ENCODE assay signal across 27 cellular contexts in the genomic region with DNA sequence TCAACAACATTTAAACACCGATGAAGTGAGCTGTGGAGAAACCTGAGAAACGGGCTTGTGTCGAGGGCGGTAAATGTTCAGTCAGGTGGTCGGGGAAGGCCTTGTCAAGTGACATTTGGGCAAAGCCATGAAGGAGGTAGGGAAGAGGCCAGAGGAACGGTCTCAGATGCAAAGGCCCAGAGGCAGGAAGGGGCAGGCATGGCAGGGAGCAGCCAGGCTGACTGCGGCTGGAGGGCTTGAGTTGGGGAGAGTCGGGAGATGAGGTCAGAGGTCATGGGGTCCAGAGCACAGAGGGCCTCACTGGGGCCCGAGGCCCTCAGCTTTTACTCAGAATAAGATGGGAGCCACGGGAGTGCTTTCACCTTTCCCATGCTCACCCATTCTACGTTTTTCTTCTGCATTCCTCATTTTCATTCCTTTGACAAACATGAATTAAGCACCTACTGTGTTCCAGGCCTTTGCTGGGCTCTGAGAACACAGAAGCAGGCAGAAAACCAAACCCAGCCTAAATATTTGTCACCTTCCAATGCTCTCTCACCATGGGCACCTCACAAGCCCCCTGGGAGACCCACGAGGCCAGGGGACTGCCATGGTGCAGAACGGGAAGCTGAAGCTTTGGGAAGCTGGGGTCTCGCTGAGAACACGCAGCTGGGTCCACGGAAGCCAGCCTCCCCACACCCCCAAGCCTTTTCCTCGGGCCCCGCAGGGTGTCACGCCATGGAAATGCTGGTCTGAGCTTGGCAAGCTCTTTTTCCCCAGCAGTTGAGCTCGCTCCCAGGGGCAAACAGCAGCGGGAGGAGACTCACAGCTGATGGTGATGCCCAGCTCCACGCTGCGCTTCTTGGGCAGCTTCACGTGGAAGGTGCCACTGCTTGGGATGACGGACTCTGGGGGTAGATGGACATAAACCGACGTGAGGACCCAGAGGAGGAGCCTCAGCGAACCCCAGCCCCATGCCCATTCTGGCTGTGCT. TPM values are rescaled to one million over a fixed set of nuclear protein-coding genes. Genes with fewer than 3 reads are reported as not detected.
DNase-seq lines count a peak whose midpoint lies in the region; ATAC-seq, FAIRE-seq and TF ChIP-seq lines count a peak whose summit lies in the region.
"Had no signal": no experiment of that assay in that cellular context is flagged by ENCODE, and none has a peak within 500 bp of the region (broad histone marks: within the 10 kb centered on the region; RNA-seq: fewer than 3 reads in every experiment).

No MANE protein-coding gene starts in this region.

- no peak overlapping the region for H3K56ac ChIP-seq in H1 (replicated peaks; ENCODE audit: insufficient read length, low read depth, low read length)

- H2BK20ac ChIP-seq in H1 (ENCODE audit: low read length) = no peak overlapping the region

- H3K79me2 ChIP-seq in H1 (ENCODE audit: control insufficient read depth in 1 of 2, insufficient read depth in 2 of 2, low read length in 2 of 2) (no peaks in the 10 kb centered on the region), MM.1S (ENCODE audit: low read length) (no peaks in the 10 kb centered on the region)

- no peaks in the 10 kb centered on the region for H3K79me1 ChIP-seq in H1 (ENCODE audit: low read depth, low read length)

- no peak for TF ChIP-seq RAD21 in H1 (IDR thresholded peaks at IDR 0.05 in 1 of 2, conservative IDR thresholded peaks at IDR 0.05 in 1 of 2; ENCODE audit: low read depth in 2 of 2, low read length in 2 of 2)

- ATAC-seq in psoas muscle (no peak), HG03139 (IDR thresholded peaks at IDR 0.05; ENCODE audit: unreplicated experiment) (no peak)
- ATAC-seq: CD8-positive, alpha-beta T cell; GM12878 had no signal

- H3K27ac ChIP-seq in HEK293 (ENCODE audit: extremely low read depth, low read depth, low read length) (no peak overlapping the region), H1 (ENCODE audit: low read depth, low read length) (no peak overlapping the region), psoas muscle (peak overlapping the region; percentile 41), MM.1S (ENCODE audit: low read length) (no peak overlapping the region)
- H3K27ac ChIP-seq: dorsolateral prefrontal cortex, prostate gland, transverse colon had no signal

- no peaks in the 10 kb centered on the region for H3K9me3 ChIP-seq in HEK293 (ENCODE audit: control insufficient read depth, insufficient read depth, low read depth, low read length)
- no peaks in the 10 kb centered on the region for H3K9me3 ChIP-seq in H1 (ENCODE audit: insufficient read depth in 2 of 2, low read depth in 1 of 2, low read length in 1 of 2)
- no peaks in the 10 kb centered on the region for H3K9me3 ChIP-seq in psoas muscle
- no peaks in the 10 kb centered on the region for H3K9me3 ChIP-seq in MM.1S (replicated peaks; ENCODE audit: insufficient read depth, low read length)
- H3K9me3 ChIP-seq: prostate gland, transverse colon had no signal

- no peak overlapping the region for H2AK5ac ChIP-seq in H1 (ENCODE audit: low read depth, low read length)

- H3K4me2 ChIP-seq in H1 (ENCODE audit: insufficient read depth in 1 of 2, low read depth in 2 of 2, low read length in 2 of 2) (no peak overlapping the region), MM.1S (ENCODE audit: low read depth, low read length) (no peak overlapping the region)
- H3K4me2 ChIP-seq: smooth muscle cell had no signal

- H3K4ac ChIP-seq in H1 (replicated peaks; ENCODE audit: insufficient read length, low read depth, low read length) = no peak overlapping the region

- no peak overlapping the region for H4K8ac ChIP-seq in H1 (ENCODE audit: extremely low read depth, insufficient read depth, low read length)

- H3K23me2 ChIP-seq in H1 (ENCODE audit: low read depth, low read length) = no peaks in the 10 kb centered on the region

- TF ChIP-seq CTCF in HEK293 (tag by site-specific recombination; IDR thresholded peaks at IDR 0.05) (no peak), H1 (IDR thresholded peaks at IDR 0.05; ENCODE audit: control extremely low read depth in 1 of 3, insufficient read depth in 1 of 3, low read depth in 1 of 3, low read length in 3 of 3) (no peak), psoas muscle (IDR thresholded peaks at IDR 0.05) (no peak), MM.1S (IDR thresholded peaks at IDR 0.05; ENCODE audit: low read length) (no peak)

- CTCF ChIA-PET in HEK293 (lab: Yijun Ruan, JAX) (interaction anchor here (0.7 to 3.4 kb wide), 2 partner anchors 37 to 859 kb away, joined by 3 to 17 read pairs; no protein-coding TSS in a partner anchor), H1 (lab: Charles Lee; ENCODE audit: partially characterized antibody) (interaction anchor here (0.9 to 11.6 kb wide), 14 partner anchors 8 to 309 kb away, joined by 3 to 280 read pairs (median 5); no protein-coding TSS in a partner anchor)

- 0 out of 2 replicates have a peak overlapping the region, but pooled peaks have one; percentile 22 for H2BK15ac ChIP-seq in H1 (ENCODE audit: low read length)

- H3K18ac ChIP-seq in H1 (ENCODE audit: extremely low read depth, low read length) = no peak overlapping the region

- H3K4me3 ChIP-seq in HEK293 (ENCODE audit: low read depth, low read length) = no peak overlapping the region
- no peak overlapping the region for H3K4me3 ChIP-seq in H1 (ENCODE audit: extremely low read depth in 1 of 4, insufficient read depth in 2 of 4, low read depth in 3 of 4, low read length in 4 of 4)
- no peak overlapping the region for H3K4me3 ChIP-seq in psoas muscle
- no peak overlapping the region for H3K4me3 ChIP-seq in MM.1S (ENCODE audit: low read length)
- H3K4me3 ChIP-seq: dorsolateral prefrontal cortex, GM12878, prostate gland, smooth muscle cell, transverse colon had no signal

- TF ChIP-seq EP300 in H1 (IDR thresholded peaks at IDR 0.05; ENCODE audit: borderline replicate concordance in 1 of 2, low read depth in 2 of 2, low read length in 2 of 2) = no peak

- no peak overlapping the region for H3K14ac ChIP-seq in H1 (ENCODE audit: insufficient read length)

- no peak overlapping the region for H4K91ac ChIP-seq in H1 (replicated peaks; ENCODE audit: insufficient read length, low read length)

- DNase-seq in activated T-cell treated with anti-CD3 and anti-CD28 coated beads, Interleukin-2, amount 50 U/mL, for 1 hour = peak; percentile 7
- no peak for DNase-seq in activated T-cell treated with anti-CD3 and anti-CD28 coated beads, Interleukin-2, amount 50 U/mL, for 48 hours
- DNase-seq in H1 (ENCODE audit: low read depth in 1 of 2, low spot score in 2 of 2) (no peak), psoas muscle (peak in 1 of 2 donors; percentile 31), MM.1S (no peak), GM19240 (ENCODE audit: insufficient read length, low spot score) (no peak)
- DNase-seq: activated CD8-positive, alpha-beta memory T cell treated with anti-CD3 and anti-CD28 coated beads, Interleukin-2, amount 50 U/mL, for 4 hours; activated gamma-delta T cell; CD8-positive, alpha-beta T cell; cerebellar nuclear complex; EL; kidney; NCI-H1048; NCI-H1694 treated with DMSO at 0.1 percent for 48 hours; NCI-H2171; NCI-H526; SHP77; stimulated activated CD4-positive, alpha-beta T cell treated with anti-CD3 and anti-CD28 coated beads, Interleukin-2, amount 100 ng/mL, for 24 hours; transverse colon had no signal

- WGBS in H1 (ENCODE audit: extremely low coverage in 1 of 2, insufficient coverage in 1 of 2, insufficient read length in 1 of 2, insufficient replicate concordance in 2 of 2, low coverage in 1 of 2, low lambda C conversion rate in 2 of 2, missing lambda C conversion rate in 1 of 2), 2 experiments = 90% methylated on average over 28 of the region's 28 CpGs; no CpG with 5 or more reads in 1 of the 2 experiments
- 65 to 73% (median 66%) methylated on average over 28 of the region's 28 CpGs for WGBS in psoas muscle, 3 donors

- H3K36me3 ChIP-seq in HEK293 (ENCODE audit: control insufficient read depth in 2 of 2, insufficient read depth in 1 of 2, low read length in 2 of 2) (no peaks in the 10 kb centered on the region), H1 (ENCODE audit: control insufficient read depth in 2 of 4, insufficient read depth in 4 of 4, low read length in 3 of 4) (no peaks in the 10 kb centered on the region), psoas muscle (ENCODE audit: insufficient read depth in 1 of 2, low read depth in 1 of 2) (peaks cover 0 to 60% of the 10 kb centered on the region in 2 donors), MM.1S (replicated peaks; ENCODE audit: insufficient read depth, low read length) (no peaks in the 10 kb centered on the region)
- H3K36me3 ChIP-seq: prostate gland, transverse colon had no signal

- H3K4me1 ChIP-seq in HEK293 (ENCODE audit: control insufficient read depth, insufficient read depth, low read length) (no peaks in the 10 kb centered on the region), H1 (replicated peaks in 1 of 4; ENCODE audit: control insufficient read depth in 3 of 4, insufficient read depth in 4 of 4, low read length in 3 of 4) (peaks cover 0 to 8% (median 5%) of the 10 kb centered on the region in 4 experiments; a peak in 4 of 7 replicates), psoas muscle (peaks cover 4% of the 10 kb centered on the region), MM.1S (ENCODE audit: low read length) (no peaks in the 10 kb centered on the region)
- H3K4me1 ChIP-seq: prostate gland, transverse colon had no signal

- no peak overlapping the region for H2AFZ ChIP-seq in H1 (ENCODE audit: low read length)
- no peak overlapping the region for H2AFZ ChIP-seq in MM.1S (ENCODE audit: low read length)

- no peaks in the 10 kb centered on the region for H3F3A ChIP-seq in MM.1S (ENCODE audit: insufficient read depth, low read length)

- H2BK5ac ChIP-seq in H1 (ENCODE audit: low read depth, low read length) = 0 out of 2 replicates have a peak overlapping the region, but pooled peaks have one; percentile 19

- FAIRE-seq in H1 (lab: Jason Lieb, UNC) = no peak
- FAIRE-seq: endothelial cell of umbilical vein, GM12878, kidney had no signal

- intact Hi-C loops in psoas muscle (cut with DNase I) = no loop called here

- TF ChIP-seq POLR2A in H1 (IDR thresholded peaks at IDR 0.05; ENCODE audit: control extremely low read depth in 1 of 2, low read depth in 2 of 2, low read length in 2 of 2) = no peak

- POLR2A ChIA-PET in HEK293 (lab: Yijun Ruan, JAX) = no interaction called here
- POLR2A ChIA-PET in H1 (lab: Charles Lee; ENCODE audit: partially characterized antibody) = interaction anchor here (1.1 to 1.5 kb wide), 2 partner anchors 15 to 18 kb away, joined by 3 to 4 read pairs; no protein-coding TSS in a partner anchor

- no peaks in the 10 kb centered on the region for H3K9me2 ChIP-seq in MM.1S (replicated peaks; ENCODE audit: insufficient read depth, low read length)

- no peak overlapping the region for H3K23ac ChIP-seq in H1 (ENCODE audit: insufficient read length)

- no peak overlapping the region for H2BK120ac ChIP-seq in H1 (replicated peaks; ENCODE audit: low read depth, low read length)

- no peaks in the 10 kb centered on the region for H4K20me1 ChIP-seq in H1 (replicated peaks in 1 of 2; ENCODE audit: control insufficient read depth in 1 of 2, insufficient read depth in 2 of 2, low read length in 2 of 2)
- no peaks in the 10 kb centered on the region for H4K20me1 ChIP-seq in MM.1S (ENCODE audit: insufficient read depth, low read length)

- H3K27me3 ChIP-seq in H1 (replicated peaks in 1 of 4; ENCODE audit: control insufficient read depth in 3 of 4, extremely low read depth in 1 of 4, insufficient read depth in 3 of 4, low read length in 3 of 4) (no peaks in the 10 kb centered on the region), psoas muscle (ENCODE audit: insufficient read depth in 3 of 3, low read length in 2 of 3) (no peaks in the 10 kb centered on the region), MM.1S (replicated peaks; ENCODE audit: insufficient read depth, low read length) (peaks cover 54% of the 10 kb centered on the region)
- H3K27me3 ChIP-seq: dorsolateral prefrontal cortex, transverse colon had no signal

- H2BK12ac ChIP-seq in H1 (ENCODE audit: low read depth, low read length) = no peak overlapping the region; the same call in 1 of the 2 replicates

- H3K9ac ChIP-seq in H1 (replicated peaks in 1 of 4; ENCODE audit: extremely low read depth in 1 of 4, low read depth in 3 of 4, low read length in 3 of 4) (no peak overlapping the region), MM.1S (ENCODE audit: low read length) (no peak overlapping the region)

- no peak overlapping the region for H4K5ac ChIP-seq in H1 (ENCODE audit: insufficient read length, low read depth, low read length)

RNA-seq across cellular contexts. Expression of a gene that starts 27.9 kb away (rescaled TPM):
- 6.4 and 6.9 TPM in 2 replicates for total RNA-seq in H1 (2021; fragmentation: NEBNext Ultra II Directional; extraction: Animal tissue kit (Norgen Biotek cat#: 25700))
- polyA plus RNA-seq in H1 (2011; rRNA removed) (2.5 and 3.5 TPM in 2 replicates), psoas muscle (10 to 100 TPM in 1 of 3 donors, 1 to 10 TPM in 2; 2.2 to 24.9 (median 5.0) TPM)
- 3.7 TPM for polyA plus RNA-seq in H1 (2011; cell fraction: cytosol; rRNA removed)
- 25.9 TPM for polyA plus RNA-seq in H1 (2011; cell fraction: nucleus; rRNA removed)
- 4.3 to 7.8 TPM (median 5.2 TPM) in 4 replicates for polyA plus RNA-seq in H1 (2012, experiment 1 of 2)
- polyA plus RNA-seq in H1 (2012, experiment 2 of 2) = 1.2 TPM
- 2.0 TPM for polyA plus RNA-seq in H1 (2013, experiment 1 of 2)
- polyA plus RNA-seq in H1 (2013, experiment 2 of 2) = 1.8 TPM
- polyA minus RNA-seq in H1 (2011; rRNA and poly(A)+ RNA removed) = 1.9 and 4.6 TPM in 2 replicates
- polyA minus RNA-seq in H1 (2011; cell fraction: cytosol; rRNA and poly(A)+ RNA removed) = 1.8 TPM
- 9.1 TPM for polyA minus RNA-seq in H1 (2011; cell fraction: nucleus; rRNA and poly(A)+ RNA removed)
- total RNA-seq in psoas muscle = 10 to 100 TPM in 3 of 4 donors, 1 to 10 TPM in 1; 8.1 to 37.4 (median 29.0) TPM
- total RNA-seq: CD8-positive, alpha-beta T cell; endothelial cell of umbilical vein; GM12878; lung microvascular endothelial cell had no signal
- polyA plus RNA-seq: endothelial cell of umbilical vein, GM12878 had no signal
